ENCODE assay signal across 8 cellular contexts in the genomic region with DNA sequence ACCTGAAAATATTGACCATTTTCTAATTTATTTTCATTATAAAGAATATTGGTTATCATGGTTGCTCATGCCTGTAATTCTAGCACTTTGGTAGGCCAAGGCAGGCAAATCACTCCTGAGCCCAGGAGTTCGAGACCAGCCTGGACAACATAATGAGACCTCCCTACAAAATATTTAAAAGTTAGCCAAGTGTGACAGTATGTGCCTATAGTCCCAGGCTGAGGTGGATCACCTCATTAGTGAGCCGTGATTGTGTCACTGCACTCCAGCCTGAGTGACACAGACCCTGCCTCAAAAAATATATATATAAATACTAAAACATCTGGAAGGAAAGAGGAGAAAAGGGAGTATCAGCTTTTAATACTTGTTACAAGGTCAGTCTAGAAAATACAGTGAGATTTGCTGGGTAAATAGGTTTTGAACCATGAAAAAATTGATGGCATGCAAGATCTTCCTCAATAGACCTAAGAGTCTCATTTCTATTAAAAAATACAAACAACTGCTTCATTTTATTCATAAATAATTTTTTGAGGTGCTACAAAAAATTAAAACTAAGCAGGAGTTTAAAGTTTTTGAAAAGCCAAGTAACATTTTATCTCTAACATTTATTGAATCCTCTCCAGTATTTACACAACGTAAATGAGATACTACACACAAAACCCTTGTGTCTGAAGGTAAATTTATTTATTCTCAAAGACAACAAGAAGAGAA. TPM values are rescaled to one million over a fixed set of nuclear protein-coding genes. Genes with fewer than 3 reads are reported as not detected.
DNase-seq lines count a peak whose midpoint lies in the region; ATAC-seq and TF ChIP-seq lines count a peak whose summit lies in the region.

No MANE protein-coding gene starts in this region.

- peaks cover 55% of the 10 kb centered on the region for H3K79me2 ChIP-seq in DOHH2 (ENCODE audit: control insufficient read depth, low read length)

- H3K4me1 Mint-ChIP-seq in chondrocyte (ENCODE audit: low read depth): peaks cover 69% of the 10 kb centered on the region
- H3K4me1 Mint-ChIP-seq in osteocyte (ENCODE audit: unreplicated experiment): peaks cover 75% of the 10 kb centered on the region

- H3K9me3 Mint-ChIP-seq in chondrocyte (ENCODE audit: low read depth): no peaks in the 10 kb centered on the region
- H3K9me3 Mint-ChIP-seq in osteocyte (ENCODE audit: unreplicated experiment): no peaks in the 10 kb centered on the region

- H3K27ac Mint-ChIP-seq in chondrocyte (ENCODE audit: unreplicated experiment) (peak overlapping the region; percentile 99), osteocyte (ENCODE audit: unreplicated experiment) (peak overlapping the region; percentile 100)

- peaks cover 17% of the 10 kb centered on the region for H3K36me3 ChIP-seq in DOHH2 (ENCODE audit: control insufficient read depth, low read length)

- H4K20me1 ChIP-seq in DOHH2 (ENCODE audit: control insufficient read depth, insufficient read depth, low read depth, low read length): no peaks in the 10 kb centered on the region

- peak overlapping the region; percentile 93 for H3K4me2 ChIP-seq in DOHH2 (ENCODE audit: low read length)

- H3K4me3 Mint-ChIP-seq in chondrocyte (ENCODE audit: unreplicated experiment) (no peak overlapping the region), osteocyte (ENCODE audit: unreplicated experiment) (no peak overlapping the region)

- TF ChIP-seq CTCF in DOHH2 (IDR thresholded peaks at IDR 0.05; ENCODE audit: low read depth, low read length, poor library complexity, severe bottlenecking): no peak
- TF ChIP-seq CTCF in chondrocyte (IDR thresholded peaks at IDR 0.05): no peak
- no peak for TF ChIP-seq CTCF in osteocyte (IDR thresholded peaks at IDR 0.05)

- peaks cover 78% of the 10 kb centered on the region for H3K4me1 ChIP-seq in DOHH2 (ENCODE audit: control insufficient read depth, low read length)

- H3K36me3 Mint-ChIP-seq in chondrocyte (ENCODE audit: low read depth) (peaks cover 21% of the 10 kb centered on the region), osteocyte (ENCODE audit: unreplicated experiment) (peaks cover 22% of the 10 kb centered on the region)

- H3K4me3 ChIP-seq in DOHH2 (ENCODE audit: low read length): peak overlapping the region; percentile 56

- DNase-seq in NCI-H69 (lab: John Stamatoyannopoulos, UW): peak; percentile 58
- no peak for DNase-seq in chondrocyte (ENCODE audit: low spot score)
- DNase-seq in osteocyte (ENCODE audit: extremely low spot score, unreplicated experiment): no peak
- DNase-seq in NCI-H1694 treated with DMSO at 0.1 percent for 48 hours (lab: John Stamatoyannopoulos, UW): no peak
- DNase-seq in SKM-1 treated with dmso at 0.1 percent for 144 hours (lab: John Stamatoyannopoulos, UW; ENCODE audit: unreplicated experiment): no peak
- DNase-seq in activated CD4-positive, alpha-beta T cell treated with anti-CD3 and anti-CD28 coated beads, Interleukin-2, amount 50 U/mL, for 1 hour: no peak

- H3F3A ChIP-seq in DOHH2 (ENCODE audit: control insufficient read depth, insufficient read depth): peaks cover 27% of the 10 kb centered on the region

- H3K9me2 ChIP-seq in DOHH2 (replicated peaks; ENCODE audit: control insufficient read depth, low read length): no peaks in the 10 kb centered on the region

- no peaks in the 10 kb centered on the region for H3K9me3 ChIP-seq in DOHH2 (ENCODE audit: control insufficient read depth, insufficient read depth, low read length)

- H3K27me3 Mint-ChIP-seq in chondrocyte (ENCODE audit: low read depth): no peaks in the 10 kb centered on the region
- H3K27me3 Mint-ChIP-seq in osteocyte (ENCODE audit: unreplicated experiment): no peaks in the 10 kb centered on the region

- peak overlapping the region; percentile 91 for H3K27ac ChIP-seq in DOHH2 (ENCODE audit: low read depth, low read length)

- H3K27me3 ChIP-seq in DOHH2 (ENCODE audit: control insufficient read depth, low read length): no peaks in the 10 kb centered on the region

- ATAC-seq in GM21529 (IDR thresholded peaks at IDR 0.05; ENCODE audit: unreplicated experiment): no peak

RNA-seq across cellular contexts. Expression of a gene that starts 47.7 kb away (rescaled TPM):
- 6.0 to 10.5 TPM (median 6.0 TPM) in 3 replicates for total RNA-seq in chondrocyte
- total RNA-seq in osteocyte: 6.9 and 7.9 TPM in 2 replicates

RNA-seq across cellular contexts. Expression of a gene that starts 47.9 kb away (rescaled TPM):
- total RNA-seq in chondrocyte (29.0 to 36.9 TPM (median 29.6 TPM) in 3 replicates), osteocyte (38.6 and 40.1 TPM in 2 replicates)
